ENCODE assay signal across 13 cellular contexts in genomic region chr12:118853634-118854033, GRCh38.
A peak's percentile ranks its signal among the peaks of the same experiment; 100 is the strongest.
DNase-seq lines count a peak whose midpoint lies in the region; ATAC-seq, FAIRE-seq and TF ChIP-seq lines count a peak whose summit lies in the region.
"Had no signal": no experiment of that assay in that cellular context is flagged by ENCODE, and none has a peak within 500 bp of the region (broad histone marks: within the 10 kb centered on the region; RNA-seq: fewer than 3 reads in every experiment).

No MANE protein-coding gene starts in this region.

- H3F3A ChIP-seq in GM23338 (replicated peaks; ENCODE audit: low read depth) = no peaks in the 10 kb centered on the region

- peaks cover 4% of the 10 kb centered on the region; the same call in 1 of the 2 replicates for H3K9me2 ChIP-seq in GM23338 (ENCODE audit: insufficient read depth)

- H3K36me3 ChIP-seq in GM23338 (ENCODE audit: insufficient read depth) (no peaks in the 10 kb centered on the region), K562 (ENCODE audit: control insufficient read depth, insufficient read depth, low read length) (no peaks in the 10 kb centered on the region), spleen (no peaks in the 10 kb centered on the region)

- no peak overlapping the region for H3K27ac Mint-ChIP-seq in GM23338
- H3K27ac Mint-ChIP-seq in activated T-helper 2 cell treated with anti-CD3 and anti-CD28 coated beads, Interferon-gamma antibody, Interleukin-2, Interleukin-4, amounts not matched to agents 10 μg/mL and 5 μg/mL and 100 μg/mL, durations not matched to agents 14 hours and 24 hours and 36 hours = no peak overlapping the region
- H3K27ac Mint-ChIP-seq: activated T-cell treated with anti-CD3 and anti-CD28 coated beads, Interleukin-2, amount 50 U/mL, for 24 hours had no signal

- peak; percentile 50 to 83 for TF ChIP-seq CTCF in GM23338 (conservative IDR thresholded peaks at IDR 0.05; ENCODE audit: low read depth in 2 of 2)
- peak in 2 of 3 experiments; percentile 14 to 26; a peak in 1 of 6 replicates for TF ChIP-seq CTCF in K562 (IDR thresholded peaks at IDR 0.05 in 2 of 3, conservative IDR thresholded peaks at IDR 0.05 in 1 of 3; ENCODE audit: insufficient read depth in 2 of 3, low read depth in 1 of 3, low read length in 3 of 3)
- TF ChIP-seq CTCF in foreskin fibroblast (IDR thresholded peaks at IDR 0.05; ENCODE audit: low read depth, low read length) = no peak
- no peak for TF ChIP-seq CTCF in spleen (IDR thresholded peaks at IDR 0.05 in 8 of 11, conservative IDR thresholded peaks at IDR 0.05 in 3 of 11)

- peak; percentile 19 for DNase-seq in NCI-H345 (lab: John Stamatoyannopoulos, UW)
- no peak for DNase-seq in NCI-H345 treated with DMSO at 0.1 percent for 48 hours (lab: John Stamatoyannopoulos, UW; ENCODE audit: unreplicated experiment)
- peak; percentile 58 for DNase-seq in GM23338 (ENCODE audit: low spot score)
- DNase-seq in K562 (ENCODE audit: extremely low read depth in 1 of 4, low spot score in 3 of 4) = peak in 1 of 4 experiments; percentile 7
- DNase-seq in medulla oblongata (ENCODE audit: extremely low spot score) = peak; percentile 10
- DNase-seq in activated T-helper 2 cell treated with anti-CD3 and anti-CD28 coated beads, Interferon-gamma antibody, Interleukin-2, Interleukin-4, amounts not matched to agents 10 μg/mL and 5 μg/mL and 100 μg/mL, durations not matched to agents 14 hours and 24 hours and 36 hours (ENCODE audit: low spot score) = no peak
- no peak for DNase-seq in foreskin fibroblast
- DNase-seq in spleen = no peak
- DNase-seq: activated T-cell treated with anti-CD3 and anti-CD28 coated beads, Interleukin-2, amount 50 U/mL, for 24 hours; IMR-90 had no signal

- H3K9ac ChIP-seq in K562 (ENCODE audit: insufficient read depth in 1 of 2, low read depth in 2 of 2, low read length in 2 of 2) = no peak overlapping the region

- peaks cover 4% of the 10 kb centered on the region; the same call in 1 of the 2 replicates for H3K4me1 ChIP-seq in GM23338 (ENCODE audit: insufficient read depth)
- H3K4me1 ChIP-seq in K562 (replicated peaks in 1 of 2; ENCODE audit: control insufficient read depth in 2 of 2, insufficient read depth in 2 of 2, low read length in 2 of 2) = no peaks in the 10 kb centered on the region
- no peaks in the 10 kb centered on the region for H3K4me1 ChIP-seq in spleen

- H3K27me3 Mint-ChIP-seq in GM23338 (ENCODE audit: insufficient read depth, low read depth, poor library complexity) = no peaks in the 10 kb centered on the region
- no peaks in the 10 kb centered on the region for H3K27me3 Mint-ChIP-seq in activated T-helper 2 cell treated with anti-CD3 and anti-CD28 coated beads, Interferon-gamma antibody, Interleukin-2, Interleukin-4, amounts not matched to agents 10 μg/mL and 5 μg/mL and 100 μg/mL, durations not matched to agents 14 hours and 24 hours and 36 hours (ENCODE audit: low read depth)
- H3K27me3 Mint-ChIP-seq: activated T-cell treated with anti-CD3 and anti-CD28 coated beads, Interleukin-2, amount 50 U/mL, for 24 hours had no signal

- H2AFZ ChIP-seq in GM23338 = no peak overlapping the region
- H2AFZ ChIP-seq in K562 (ENCODE audit: low read depth, low read length) = no peak overlapping the region

- ATAC-seq in GM23338 (peak; percentile 23; the same call in 1 of the 3 replicates), K562 (no peak)
- ATAC-seq: Right ventricle myocardium inferior had no signal

- no peak; a peak in 1 of 4 replicates for TF ChIP-seq RAD21 in K562 (CRISPR knock-in tag; conservative IDR thresholded peaks at IDR 0.05 in 1 of 2, IDR thresholded peaks at IDR 0.05 in 1 of 2)

- TF ChIP-seq POLR2A in K562 (conservative IDR thresholded peaks at IDR 0.05) = no peak
- no peak for TF ChIP-seq POLR2A in spleen (IDR thresholded peaks at IDR 0.05)

- FAIRE-seq in K562 (lab: Jason Lieb, UNC) = no peak
- FAIRE-seq: astrocyte, urothelium cell line had no signal

- no peaks in the 10 kb centered on the region for H3K36me3 Mint-ChIP-seq in GM23338 (ENCODE audit: low read depth)
- no peaks in the 10 kb centered on the region for H3K36me3 Mint-ChIP-seq in activated T-helper 2 cell treated with anti-CD3 and anti-CD28 coated beads, Interferon-gamma antibody, Interleukin-2, Interleukin-4, amounts not matched to agents 10 μg/mL and 5 μg/mL and 100 μg/mL, durations not matched to agents 14 hours and 24 hours and 36 hours (ENCODE audit: low read depth)

- CTCF ChIA-PET in K562 (lab: Yijun Ruan, JAX; ENCODE audit: low intra/inter-chr PET ratio) = no interaction called here

- in situ Hi-C loops in K562 (cut with MboI) = no loop called here

- no peak for TF ChIP-seq EP300 in K562 (IDR thresholded peaks at IDR 0.05; ENCODE audit: low read length)

- H3K9me3 Mint-ChIP-seq in GM23338 = no peaks in the 10 kb centered on the region
- H3K9me3 Mint-ChIP-seq in activated T-helper 2 cell treated with anti-CD3 and anti-CD28 coated beads, Interferon-gamma antibody, Interleukin-2, Interleukin-4, amounts not matched to agents 10 μg/mL and 5 μg/mL and 100 μg/mL, durations not matched to agents 14 hours and 24 hours and 36 hours = no peaks in the 10 kb centered on the region
- H3K9me3 Mint-ChIP-seq: activated T-cell treated with anti-CD3 and anti-CD28 coated beads, Interleukin-2, amount 50 U/mL, for 24 hours had no signal

- no TSS peak for BruUV-seq in K562 (replicated peaks; lab: Mats Ljungman, UMichigan)

- WGBS in K562 (ENCODE audit: insufficient coverage, low coverage, missing lambda C conversion rate) = 0% methylated on average over 4 of the region's 4 CpGs
- 56 to 66% (median 59%) methylated on average over 4 of the region's 4 CpGs for WGBS in spleen, 5 donors

- H3K4me1 Mint-ChIP-seq in GM23338 = peaks cover 15% of the 10 kb centered on the region
- no peaks in the 10 kb centered on the region for H3K4me1 Mint-ChIP-seq in activated T-helper 2 cell treated with anti-CD3 and anti-CD28 coated beads, Interferon-gamma antibody, Interleukin-2, Interleukin-4, amounts not matched to agents 10 μg/mL and 5 μg/mL and 100 μg/mL, durations not matched to agents 14 hours and 24 hours and 36 hours (ENCODE audit: low read depth)

- H3K79me2 ChIP-seq in GM23338 (replicated peaks; ENCODE audit: insufficient read depth) (no peaks in the 10 kb centered on the region), K562 (ENCODE audit: control insufficient read depth, insufficient read depth, low read length) (no peaks in the 10 kb centered on the region)

- no peak overlapping the region for H3K27ac ChIP-seq in GM23338 (ENCODE audit: low read depth)
- H3K27ac ChIP-seq in K562 (ENCODE audit: extremely low read depth, low read depth, low read length) = no peak overlapping the region
- no peak overlapping the region for H3K27ac ChIP-seq in spleen

- no peaks in the 10 kb centered on the region for H3K27me3 ChIP-seq in GM23338 (ENCODE audit: insufficient read depth)
- no peaks in the 10 kb centered on the region for H3K27me3 ChIP-seq in K562 (ENCODE audit: control insufficient read depth in 2 of 2, insufficient read depth in 2 of 2, low read length in 2 of 2)
- peaks cover 0 to 24% (median 0%) of the 10 kb centered on the region in 7 donors for H3K27me3 ChIP-seq in spleen (replicated peaks in 1 of 7)

- POLR2A ChIA-PET in K562 (lab: Yijun Ruan, JAX) = no interaction called here

- H3K4me3 ChIP-seq in GM23338 = no peak overlapping the region
- no peak overlapping the region for H3K4me3 ChIP-seq in K562
- no peak overlapping the region for H3K4me3 ChIP-seq in foreskin fibroblast (ENCODE audit: low read depth in 1 of 2, low read length in 2 of 2)
- no peak overlapping the region for H3K4me3 ChIP-seq in spleen

- intact Hi-C loops in K562 (cut with micrococcal nuclease) (loop anchor here (10.0 kb wide), 1 partner anchor 449 kb away; no protein-coding TSS in a partner anchor), spleen (cut with DNase I; ENCODE audit: low total_unique reads) (no loop called here)
- intact Hi-C loops in activated T-helper 2 cell treated with anti-CD3 and anti-CD28 coated beads, Interferon-gamma antibody, Interleukin-2, Interleukin-4, amounts not matched to agents 10 μg/mL and 5 μg/mL and 100 μg/mL, durations not matched to agents 14 hours and 24 hours and 36 hours (cut with micrococcal nuclease) = no loop called here

- H3K4me2 ChIP-seq in GM23338 = no peak overlapping the region
- no peak overlapping the region for H3K4me2 ChIP-seq in K562 (ENCODE audit: insufficient read depth, low read length)

- no peaks in the 10 kb centered on the region for H4K20me1 ChIP-seq in GM23338 (replicated peaks; ENCODE audit: insufficient read depth)
- no peaks in the 10 kb centered on the region for H4K20me1 ChIP-seq in K562 (replicated peaks; ENCODE audit: control insufficient read depth, insufficient read depth, low read length)

- no peaks in the 10 kb centered on the region for H3K9me1 ChIP-seq in K562 (ENCODE audit: control insufficient read depth, insufficient read depth, low read length)

- H3K9me3 ChIP-seq in K562 (replicated peaks; ENCODE audit: control insufficient read depth, insufficient read depth, low read depth, low read length) (no peaks in the 10 kb centered on the region), spleen (no peaks in the 10 kb centered on the region)

- H3K4me3 Mint-ChIP-seq in GM23338 = no peak overlapping the region
- no peak overlapping the region for H3K4me3 Mint-ChIP-seq in activated T-helper 2 cell treated with anti-CD3 and anti-CD28 coated beads, Interferon-gamma antibody, Interleukin-2, Interleukin-4, amounts not matched to agents 10 μg/mL and 5 μg/mL and 100 μg/mL, durations not matched to agents 14 hours and 24 hours and 36 hours (ENCODE audit: low read depth)
- H3K4me3 Mint-ChIP-seq: activated T-cell treated with anti-CD3 and anti-CD28 coated beads, Interleukin-2, amount 50 U/mL, for 24 hours had no signal

TF ChIP-seq in GM23338, 12 proteins besides CTCF, POLR2A, EP300 and RAD21 (continues in another document):
- no peak for TF ChIP-seq ETS1 (IDR thresholded peaks at IDR 0.05)

TF ChIP-seq in K562, 482 proteins besides CTCF, POLR2A, EP300 and RAD21 (continues in another document):
- TF ChIP-seq SMC3 (conservative IDR thresholded peaks at IDR 0.05; ENCODE audit: insufficient read depth, low read depth, low read length) (no peak), SLC30A9 (CRISPR knock-in tag; IDR thresholded peaks at IDR 0.05) (no peak), KDM4B (IDR thresholded peaks at IDR 0.05; ENCODE audit: borderline replicate concordance in 2 of 2, low read depth in 1 of 2) (no peak), L3MBTL2 (IDR thresholded peaks at IDR 0.05) (no peak)

Comparison
In these comparisons a context has a peak if more than half of its experiments do, and no peak if none do; other contexts are left out.
1. DNase-seq: peak in NCI-H345 (single experiment), GM23338 (single experiment) and medulla oblongata (single experiment); none in NCI-H345 treated with DMSO at 0.1 percent for 48 hours (single experiment), activated T-helper 2 cell treated with anti-CD3 and anti-CD28 coated beads, Interferon-gamma antibody, Interleukin-2, Interleukin-4, amounts not matched to agents 10 μg/mL and 5 μg/mL and 100 μg/mL, durations not matched to agents 14 hours and 24 hours and 36 hours (single experiment), foreskin fibroblast (0 of 2) and spleen (single experiment).
2. CTCF ChIP-seq: peak in GM23338 (2 of 2) and K562 (2 of 3); none in foreskin fibroblast (single experiment) and spleen (0 of 11).